6 cellular contexts compared by ENCODE assay signal in genomic region chr2:198242093-198242492, GRCh38.
"Had no signal": no experiment of that assay in that cellular context is flagged by ENCODE, and none has a peak within 500 bp of the region (broad histone marks: within the 10 kb centered on the region; RNA-seq: fewer than 3 reads in every experiment).

No MANE protein-coding gene starts in this region.

- H3K4me3 ChIP-seq: GM23338, K562 had no signal

- H3K4me2 ChIP-seq: GM23338 had no signal

- ATAC-seq: GM23338, K562 had no signal

- H2AFZ ChIP-seq: GM23338 had no signal

- DNase-seq: H9, HCEC 1CT, IMR-90, KG1 had no signal
